7 cellular contexts compared by ENCODE assay signal in the genomic region with DNA sequence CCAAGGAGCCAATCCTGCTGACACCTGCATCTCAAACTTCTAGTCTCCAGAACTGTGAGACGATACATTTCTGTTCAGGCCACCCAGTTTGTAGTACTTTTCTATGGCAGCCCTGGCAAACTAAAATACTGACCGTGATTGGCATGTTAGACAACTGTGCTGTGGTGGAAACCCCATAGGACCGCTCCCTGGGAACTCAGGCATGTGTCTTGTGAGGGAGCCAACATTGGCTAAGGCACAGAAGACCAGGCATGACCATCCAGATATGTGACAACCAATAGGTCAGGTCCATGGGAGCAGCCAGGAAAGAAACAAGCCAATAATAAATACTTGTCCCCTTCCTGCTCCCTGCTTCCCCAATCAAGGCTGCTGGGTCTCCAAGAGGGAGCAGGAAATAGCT.
"Had no signal": no experiment of that assay in that cellular context is flagged by ENCODE, and none has a peak within 500 bp of the region (broad histone marks: within the 10 kb centered on the region; RNA-seq: fewer than 3 reads in every experiment).

No MANE protein-coding gene starts in this region.

- DNase-seq: GM23248, GOT3, H7, HCEC 1CT, IMR-90 had no signal

- H3K4me3 ChIP-seq: GM23248, K562 had no signal

- H3K9ac ChIP-seq: GM23248 had no signal

- FAIRE-seq: HTR-8/SVneo, K562 had no signal

- ATAC-seq: K562 had no signal

- H2AFZ ChIP-seq: GM23248 had no signal

- H3K27ac ChIP-seq: GM23248 had no signal
